1 cellular context compared by ENCODE assay signal in genomic region chr14:23694085-23694975, GRCh38.
TF ChIP-seq lines count a peak whose summit lies in the region.

No MANE protein-coding gene starts in this region.

TF ChIP-seq in HepG2, 621 proteins besides CTCF, POLR2A, EP300 and RAD21 (continued from another document and continues in another):
- TF ChIP-seq IKZF5 (CRISPR knock-in tag; IDR thresholded peaks at IDR 0.05) (peak; percentile 58; the same call in 1 of the 2 replicates), ZNF503 (CRISPR knock-in tag; IDR thresholded peaks at IDR 0.05) (peak; percentile 32; the same call in 1 of the 2 replicates), CHD4 (IDR thresholded peaks at IDR 0.05; ENCODE audit: borderline replicate concordance, low read length) (no peak), ZNF782 (CRISPR knock-in tag; IDR thresholded peaks at IDR 0.05; ENCODE audit: borderline replicate concordance) (0 out of 2 replicates have a peak, but pooled peaks have one; percentile 47), ZNF263 (CRISPR knock-in tag; IDR thresholded peaks at IDR 0.05) (no peak), ZNF605 (CRISPR knock-in tag; IDR thresholded peaks at IDR 0.05) (peak; percentile 83), AFF4 (CRISPR knock-in tag; IDR thresholded peaks at IDR 0.05) (no peak), CCDC6 (CRISPR knock-in tag; IDR thresholded peaks at IDR 0.05) (0 out of 2 replicates have a peak, but pooled peaks have one; percentile 22), NCOA5 (CRISPR knock-in tag; IDR thresholded peaks at IDR 0.05) (peak; percentile 16; the same call in 1 of the 2 replicates), HOXA3 (CRISPR knock-in tag; IDR thresholded peaks at IDR 0.05) (peak; percentile 51), KMT2A (CRISPR knock-in tag; IDR thresholded peaks at IDR 0.05) (no peak), ZNF841 (CRISPR knock-in tag; IDR thresholded peaks at IDR 0.05; ENCODE audit: borderline replicate concordance) (no peak), ZNF616 (CRISPR knock-in tag; IDR thresholded peaks at IDR 0.05; ENCODE audit: low read depth) (no peak), ONECUT2 (CRISPR knock-in tag; IDR thresholded peaks at IDR 0.05) (no peak), SMAD9 (CRISPR knock-in tag; IDR thresholded peaks at IDR 0.05) (peak; percentile 59; the same call in 1 of the 2 replicates), GLMP (CRISPR knock-in tag; IDR thresholded peaks at IDR 0.05; ENCODE audit: borderline replicate concordance) (no peak), DNMT1 (CRISPR knock-in tag; IDR thresholded peaks at IDR 0.05) (no peak), ZNF343 (CRISPR knock-in tag; IDR thresholded peaks at IDR 0.05) (0 out of 2 replicates have a peak, but pooled peaks have one; percentile 7), SP140L (CRISPR knock-in tag; IDR thresholded peaks at IDR 0.05; ENCODE audit: borderline replicate concordance) (no peak), RBM39 (IDR thresholded peaks at IDR 0.05; ENCODE audit: low read depth, low read length, poor library complexity, severe bottlenecking) (no peak), ZKSCAN1 (IDR thresholded peaks at IDR 0.05; ENCODE audit: low read length) (no peak), HMG20A (CRISPR knock-in tag; IDR thresholded peaks at IDR 0.05; ENCODE audit: borderline replicate concordance) (peak; percentile 63), ZNF816 (CRISPR knock-in tag; IDR thresholded peaks at IDR 0.05; ENCODE audit: borderline replicate concordance) (no peak), ZNF121 (CRISPR knock-in tag; IDR thresholded peaks at IDR 0.05) (no peak), ZMYM3 (CRISPR knock-in tag; IDR thresholded peaks at IDR 0.05) (0 out of 2 replicates have a peak, but pooled peaks have one; percentile 1), ZNF646 (CRISPR knock-in tag; IDR thresholded peaks at IDR 0.05) (no peak), SP1 (IDR thresholded peaks at IDR 0.05) (no peak), SP1 (CRISPR knock-in tag; IDR thresholded peaks at IDR 0.05) (no peak), TFE3 (CRISPR knock-in tag; IDR thresholded peaks at IDR 0.05) (no peak), TEAD3 (CRISPR knock-in tag; optimal IDR thresholded peaks at IDR 0.05; ENCODE audit: borderline replicate concordance) (peak; percentile 52), ZNF230 (CRISPR knock-in tag; IDR thresholded peaks at IDR 0.05) (no peak), ZFP62 (CRISPR knock-in tag; IDR thresholded peaks at IDR 0.05) (no peak), ZNF367 (CRISPR knock-in tag; IDR thresholded peaks at IDR 0.05; ENCODE audit: borderline replicate concordance) (no peak), SATB2 (CRISPR knock-in tag; IDR thresholded peaks at IDR 0.05) (0 out of 2 replicates have a peak, but pooled peaks have one; percentile 12), ZFP36L1 (CRISPR knock-in tag; IDR thresholded peaks at IDR 0.05) (no peak), THAP8 (CRISPR knock-in tag; IDR thresholded peaks at IDR 0.05; ENCODE audit: borderline replicate concordance) (no peak), ZSCAN30 (CRISPR knock-in tag; IDR thresholded peaks at IDR 0.05) (no peak), ATF3 (CRISPR knock-in tag; IDR thresholded peaks at IDR 0.05) (peak; percentile 56; the same call in 1 of the 2 replicates), ZBTB20 (CRISPR knock-in tag; IDR thresholded peaks at IDR 0.05; ENCODE audit: borderline replicate concordance, low read depth) (no peak), ZNF234 (CRISPR knock-in tag; conservative IDR thresholded peaks at IDR 0.05) (no peak), ZNF101 (CRISPR knock-in tag; IDR thresholded peaks at IDR 0.05; ENCODE audit: borderline replicate concordance, low read depth) (no peak; the same call in 1 of the 2 replicates), FLYWCH1 (CRISPR knock-in tag; IDR thresholded peaks at IDR 0.05) (no peak), ZSCAN12 (CRISPR knock-in tag; IDR thresholded peaks at IDR 0.05) (no peak), MIXL1 (CRISPR knock-in tag; IDR thresholded peaks at IDR 0.05) (no peak), ZNF205 (CRISPR knock-in tag; IDR thresholded peaks at IDR 0.05) (no peak), ZNF788 (CRISPR knock-in tag; IDR thresholded peaks at IDR 0.05; ENCODE audit: borderline replicate concordance) (peak; percentile 65), PREB (CRISPR knock-in tag; IDR thresholded peaks at IDR 0.05) (no peak), ZNF124 (CRISPR knock-in tag; IDR thresholded peaks at IDR 0.05) (no peak), ATRX (CRISPR knock-in tag; IDR thresholded peaks at IDR 0.05; ENCODE audit: borderline replicate concordance) (no peak), ZNF792 (CRISPR knock-in tag; IDR thresholded peaks at IDR 0.05) (no peak; the same call in 1 of the 2 replicates), TMF1 (CRISPR knock-in tag; IDR thresholded peaks at IDR 0.05; ENCODE audit: low read depth) (no peak), CREB1 (IDR thresholded peaks at IDR 0.05) (no peak), CREB1 (CRISPR knock-in tag; IDR thresholded peaks at IDR 0.05) (no peak), ZNF746 (CRISPR knock-in tag; IDR thresholded peaks at IDR 0.05) (no peak)
